ENCODE assay signal across 19 cellular contexts in the genomic region with DNA sequence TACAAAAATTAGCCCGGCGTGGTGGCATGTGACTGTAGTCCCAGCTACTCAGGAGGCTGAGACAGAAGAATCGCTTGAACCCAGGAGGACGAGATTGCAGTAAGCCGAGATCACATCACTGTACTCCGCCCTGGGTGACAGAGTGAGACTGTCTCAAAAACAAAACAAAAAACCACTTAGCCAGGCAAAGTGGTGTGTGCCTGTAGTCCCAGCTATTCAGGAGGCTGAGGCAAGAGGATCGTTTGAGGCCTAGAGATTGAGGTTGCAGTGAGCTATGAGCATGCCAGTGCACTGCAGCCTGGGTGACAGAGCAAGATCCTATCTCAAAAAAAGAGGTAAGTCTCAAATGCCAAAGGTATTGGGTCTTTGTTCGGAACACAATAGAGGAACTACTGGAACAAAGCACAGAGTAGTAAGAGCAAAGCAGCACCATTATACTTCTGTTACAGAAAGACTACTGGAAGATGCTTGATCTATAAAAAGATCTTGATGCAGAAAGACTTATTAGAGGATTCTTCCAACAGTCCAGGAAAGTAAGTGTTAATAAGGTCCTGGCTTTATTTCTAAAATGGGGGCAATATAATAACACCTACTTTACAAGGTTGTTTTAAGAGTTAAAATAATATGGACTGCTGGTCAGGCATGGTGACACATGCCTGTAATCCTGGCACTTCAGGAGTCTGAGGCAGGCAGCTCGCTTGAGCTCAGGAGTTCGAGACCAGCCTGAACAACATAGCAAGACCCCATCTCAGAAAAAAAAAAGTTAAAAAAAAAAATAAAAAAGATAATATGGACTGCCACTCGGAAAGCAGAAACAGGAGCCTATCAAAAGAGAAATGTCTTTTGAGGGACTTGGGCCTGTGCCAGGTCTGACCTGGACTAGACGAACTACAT. TPM values are rescaled to one million over a fixed set of nuclear protein-coding genes. Genes with fewer than 3 reads are reported as not detected.
"Had no signal": no experiment of that assay in that cellular context is flagged by ENCODE, and none has a peak within 500 bp of the region (broad histone marks: within the 10 kb centered on the region; RNA-seq: fewer than 3 reads in every experiment).

No MANE protein-coding gene starts in this region.

- DNase-seq: activated CD4-positive, CD25-positive, alpha-beta regulatory T cell treated with anti-CD3 and anti-CD28 coated beads, Interleukin-2, amount 50 U/mL, for 72 hours; activated naive CD4-positive, alpha-beta T cell; activated naive CD8-positive, alpha-beta T cell treated with anti-CD3 and anti-CD28 coated beads, Interleukin-2, amount 10 ng/mL, durations not matched to agents 7 days and 5 days; brain microvascular endothelial cell; effector CD4-positive, alpha-beta T cell; foreskin keratinocyte; stimulated activated CD4-positive, alpha-beta T cell treated with anti-CD3 and anti-CD28 coated beads, Interleukin-2, amount 100 ng/mL, for 48 hours; SW 1271 had no signal

- ATAC-seq: stimulated activated memory B cell treated with anti-CD40 and anti-IgM and Interleukin-4, amounts not matched to agents 10 μg/mL and 1 μg/mL and 100 μg/mL, for 72 hours had no signal

- H3K27ac Mint-ChIP-seq: activated naive CD8-positive, alpha-beta T cell treated with anti-CD3 and anti-CD28 coated beads, Interleukin-2, amount 10 ng/mL, durations not matched to agents 7 days and 5 days; activated T-helper 1 cell treated with anti-CD3 and anti-CD28 coated beads, Interleukin-12 subunit alpha, Interleukin-12 subunit beta, Interleukin-2, Interleukin-4 antibody, amounts not matched to agents 30 ng/mL and 10 ng/mL and 1 ng/mL, durations not matched to agents 14 hours and 24 hours and 36 hours had no signal

- H2AFZ ChIP-seq: parathyroid adenoma had no signal

- H3K36me3 ChIP-seq: brain microvascular endothelial cell, thyroid gland had no signal

- H3K9me3 ChIP-seq: thyroid gland had no signal

- H3K4me3 ChIP-seq: coronary artery, thyroid gland had no signal

- H3K4me3 Mint-ChIP-seq: activated naive CD8-positive, alpha-beta T cell treated with anti-CD3 and anti-CD28 coated beads, Interleukin-2, amount 10 ng/mL, durations not matched to agents 7 days and 5 days; activated T-helper 1 cell treated with anti-CD3 and anti-CD28 coated beads, Interleukin-12 subunit alpha, Interleukin-12 subunit beta, Interleukin-2, Interleukin-4 antibody, amounts not matched to agents 30 ng/mL and 10 ng/mL and 1 ng/mL, durations not matched to agents 14 hours and 24 hours and 36 hours; central memory CD8-positive, alpha-beta T cell; stimulated activated memory B cell treated with anti-CD40 and anti-IgM and Interleukin-4, amounts not matched to agents 10 μg/mL and 1 μg/mL and 100 μg/mL, for 72 hours had no signal

- FAIRE-seq: endothelial cell of umbilical vein had no signal

- H3K27ac ChIP-seq: coronary artery, foreskin keratinocyte, thyroid gland had no signal

- H3K9ac ChIP-seq: parathyroid adenoma had no signal

- H3K27me3 Mint-ChIP-seq: activated naive CD8-positive, alpha-beta T cell treated with anti-CD3 and anti-CD28 coated beads, Interleukin-2, amount 10 ng/mL, durations not matched to agents 7 days and 5 days; central memory CD8-positive, alpha-beta T cell; stimulated activated memory B cell treated with anti-CD40 and anti-IgM and Interleukin-4, amounts not matched to agents 10 μg/mL and 1 μg/mL and 100 μg/mL, for 72 hours had no signal

- H3K27me3 ChIP-seq: brain microvascular endothelial cell, foreskin keratinocyte, thyroid gland had no signal

- H3K9me3 Mint-ChIP-seq: activated naive CD8-positive, alpha-beta T cell treated with anti-CD3 and anti-CD28 coated beads, Interleukin-2, amount 10 ng/mL, durations not matched to agents 7 days and 5 days; activated T-helper 1 cell treated with anti-CD3 and anti-CD28 coated beads, Interleukin-12 subunit alpha, Interleukin-12 subunit beta, Interleukin-2, Interleukin-4 antibody, amounts not matched to agents 30 ng/mL and 10 ng/mL and 1 ng/mL, durations not matched to agents 14 hours and 24 hours and 36 hours; central memory CD8-positive, alpha-beta T cell; stimulated activated memory B cell treated with anti-CD40 and anti-IgM and Interleukin-4, amounts not matched to agents 10 μg/mL and 1 μg/mL and 100 μg/mL, for 72 hours had no signal

RNA-seq across cellular contexts. Expression of gene COX8C, which starts 44.0 kb away (rescaled TPM):
- total RNA-seq: activated CD8-positive, alpha-beta memory T cell treated with anti-CD3 and anti-CD28 coated beads for 36 hours; activated naive CD8-positive, alpha-beta T cell treated with anti-CD3 and anti-CD28 coated beads, Interleukin-2, amount 10 ng/mL, durations not matched to agents 7 days and 5 days; activated T-helper 1 cell treated with anti-CD3 and anti-CD28 coated beads, Interleukin-12 subunit alpha, Interleukin-12 subunit beta, Interleukin-2, Interleukin-4 antibody, amounts not matched to agents 30 ng/mL and 10 ng/mL and 1 ng/mL, durations not matched to agents 14 hours and 24 hours and 36 hours; endothelial cell of umbilical vein; foreskin keratinocyte; lower leg skin; myocyte; T-helper 2 cell treated with Interferon-gamma antibody and Interleukin-4, amounts not matched to agents 100 ng/mL and 5 ng/mL, for 36 hours; thyroid gland had no signal
- polyA plus RNA-seq: endothelial cell of umbilical vein, foreskin keratinocyte had no signal
